In genomic region chr14:30597496-30597895, GRCh38 we compare ENCODE assay signal across 15 cellular contexts. TPM values are rescaled to one million over a fixed set of nuclear protein-coding genes. Genes with fewer than 3 reads are reported as not detected.
A peak's percentile ranks its signal among the peaks of the same experiment; 100 is the strongest.
DNase-seq lines count a peak whose midpoint lies in the region; FAIRE-seq and TF ChIP-seq lines count a peak whose summit lies in the region.
"Had no signal": no experiment of that assay in that cellular context is flagged by ENCODE, and none has a peak within 500 bp of the region (broad histone marks: within the 10 kb centered on the region; RNA-seq: fewer than 3 reads in every experiment).

No MANE protein-coding gene starts in this region.

- TF ChIP-seq CTCF in VCaP (conservative IDR thresholded peaks at IDR 0.05), result no peak
- no peak for TF ChIP-seq CTCF in brain microvascular endothelial cell (IDR thresholded peaks at IDR 0.05; ENCODE audit: low read depth, low read length, missing control alignments)

- H3K27me3 ChIP-seq in brain microvascular endothelial cell (replicated peaks), result no peaks in the 10 kb centered on the region
- H3K27me3 ChIP-seq: BE2C had no signal

- in situ Hi-C loops in brain microvascular endothelial cell (cut with HindIII; ENCODE audit: low pct_ligation_motif_present, low sequenced_read_pairs), result no loop called here

- POLR2A ChIA-PET in HEK293T (lab: Yijun Ruan, JAX), result no interaction called here

- H3K27ac ChIP-seq in VCaP, result peak overlapping the region; percentile 45
- H3K27ac ChIP-seq in brain microvascular endothelial cell, result no peak overlapping the region
- H3K27ac ChIP-seq in substantia nigra (ENCODE audit: low read depth, low read length, poor library complexity, severe bottlenecking), result no peak overlapping the region
- H3K27ac ChIP-seq: A549, C4-2B, GM23248 had no signal

- FAIRE-seq in A204.1 (lab: Jason Lieb, UNC), result peak; percentile 86
- peak; percentile 50 for FAIRE-seq in endometrium (lab: Jason Lieb, UNC)
- FAIRE-seq in GM12891 (lab: Jason Lieb, UNC), result no peak
- FAIRE-seq: A549, GM12878, H54 had no signal

- DNase-seq in HEK293T (ENCODE audit: extremely low spot score) (no peak), brain microvascular endothelial cell (no peak), GM12891 (ENCODE audit: insufficient read length, low spot score) (no peak), substantia nigra (lab: John Stamatoyannopoulos, UW) (no peak)
- DNase-seq: BE2C; CD4-positive, alpha-beta memory T cell; DMS79; GM23248 had no signal

- CTCF ChIA-PET in HEK293T (lab: Yijun Ruan, JAX), result interaction anchor here (0.7 kb wide), 1 partner anchor 30 kb away, joined by 3 read pairs; no protein-coding TSS in a partner anchor

- H3K36me3 ChIP-seq in brain microvascular endothelial cell (replicated peaks), result peaks cover 27% of the 10 kb centered on the region

- H3K4me3 ChIP-seq in brain microvascular endothelial cell (ENCODE audit: low read depth, low read length), result no peak overlapping the region
- H3K4me3 ChIP-seq: A549, GM12878, GM23248 had no signal

- no peak for TF ChIP-seq POLR2A in GM12891 (IDR thresholded peaks at IDR 0.05; ENCODE audit: low read depth, low read length)

TF ChIP-seq in HEK293T, 16 proteins besides CTCF, POLR2A, EP300 and RAD21:
- TF ChIP-seq SP1 (IDR thresholded peaks at IDR 0.05) (no peak), PKNOX1 (IDR thresholded peaks at IDR 0.05) (peak; percentile 83)

TF ChIP-seq in GM12891, 5 proteins besides CTCF, POLR2A, EP300 and RAD21:
- TF ChIP-seq SPI1 (IDR thresholded peaks at IDR 0.05; ENCODE audit: low read depth, low read length) (no peak), POLR2AphosphoS5 (IDR thresholded peaks at IDR 0.05; ENCODE audit: low read depth, low read length) (no peak), TAF1 (IDR thresholded peaks at IDR 0.05; ENCODE audit: low read depth, low read length) (no peak), POU2F2 (IDR thresholded peaks at IDR 0.05; ENCODE audit: low read depth, low read length) (no peak), PAX5 (IDR thresholded peaks at IDR 0.05; ENCODE audit: insufficient read depth, low read length, severe bottlenecking) (no peak)

RNA-seq across cellular contexts. Expression of gene SCFD1, which starts 24.6 kb away (rescaled TPM):
- 39.8 TPM for polyA plus RNA-seq in GM12891 (2012; ENCODE audit: low read depth, missing spikeins)

RNA-seq across cellular contexts. Expression of gene G2E3, which starts 38.5 kb away (rescaled TPM):
- polyA plus RNA-seq in GM12891 (2012; ENCODE audit: low read depth, missing spikeins), result 4.5 TPM
